ENCODE assay signal across 1 cellular context in the genomic region with DNA sequence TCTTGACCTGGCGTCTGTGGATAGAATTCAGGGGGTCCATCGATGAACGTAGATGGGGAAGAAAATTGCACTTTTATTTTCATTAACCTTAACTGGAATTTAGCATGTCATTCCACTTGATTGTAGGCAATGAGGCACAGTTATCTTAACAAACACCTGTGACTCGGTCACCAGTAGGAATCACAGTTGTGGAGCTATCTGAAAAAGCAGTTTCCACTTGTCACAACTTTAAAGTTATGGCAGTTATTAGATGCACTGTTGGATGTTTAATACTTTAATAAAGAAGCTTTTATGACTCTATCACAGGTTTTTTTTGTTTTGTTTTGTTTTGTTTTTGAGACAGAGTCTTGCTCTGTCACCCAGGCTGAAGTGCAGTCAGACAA.
TF ChIP-seq lines count a peak whose summit lies in the region.

No MANE protein-coding gene starts in this region.

TF ChIP-seq in K562, 482 proteins besides CTCF, POLR2A, EP300 and RAD21 (continued from another document and continues in another):
- TF ChIP-seq, protein P1, sequence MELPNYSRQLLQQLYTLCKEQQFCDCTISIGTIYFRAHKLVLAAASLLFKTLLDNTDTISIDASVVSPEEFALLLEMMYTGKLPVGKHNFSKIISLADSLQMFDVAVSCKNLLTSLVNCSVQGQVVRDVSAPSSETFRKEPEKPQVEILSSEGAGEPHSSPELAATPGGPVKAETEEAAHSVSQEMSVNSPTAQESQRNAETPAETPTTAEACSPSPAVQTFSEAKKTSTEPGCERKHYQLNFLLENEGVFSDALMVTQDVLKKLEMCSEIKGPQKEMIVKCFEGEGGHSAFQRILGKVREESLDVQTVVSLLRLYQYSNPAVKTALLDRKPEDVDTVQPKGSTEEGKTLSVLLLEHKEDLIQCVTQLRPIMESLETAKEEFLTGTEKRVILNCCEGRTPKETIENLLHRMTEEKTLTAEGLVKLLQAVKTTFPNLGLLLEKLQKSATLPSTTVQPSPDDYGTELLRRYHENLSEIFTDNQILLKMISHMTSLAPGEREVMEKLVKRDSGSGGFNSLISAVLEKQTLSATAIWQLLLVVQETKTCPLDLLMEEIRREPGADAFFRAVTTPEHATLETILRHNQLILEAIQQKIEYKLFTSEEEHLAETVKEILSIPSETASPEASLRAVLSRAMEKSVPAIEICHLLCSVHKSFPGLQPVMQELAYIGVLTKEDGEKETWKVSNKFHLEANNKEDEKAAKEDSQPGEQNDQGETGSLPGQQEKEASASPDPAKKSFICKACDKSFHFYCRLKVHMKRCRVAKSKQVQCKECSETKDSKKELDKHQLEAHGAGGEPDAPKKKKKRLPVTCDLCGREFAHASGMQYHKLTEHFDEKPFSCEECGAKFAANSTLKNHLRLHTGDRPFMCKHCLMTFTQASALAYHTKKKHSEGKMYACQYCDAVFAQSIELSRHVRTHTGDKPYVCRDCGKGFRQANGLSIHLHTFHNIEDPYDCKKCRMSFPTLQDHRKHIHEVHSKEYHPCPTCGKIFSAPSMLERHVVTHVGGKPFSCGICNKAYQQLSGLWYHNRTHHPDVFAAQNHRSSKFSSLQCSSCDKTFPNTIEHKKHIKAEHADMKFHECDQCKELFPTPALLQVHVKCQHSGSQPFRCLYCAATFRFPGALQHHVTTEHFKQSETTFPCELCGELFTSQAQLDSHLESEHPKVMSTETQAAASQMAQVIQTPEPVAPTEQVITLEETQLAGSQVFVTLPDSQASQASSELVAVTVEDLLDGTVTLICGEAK (IDR thresholded peaks at IDR 0.05) = no peak
- TF ChIP-seq, protein P1 (CRISPR knock-in tag; IDR thresholded peaks at IDR 0.05) = no peak
- TF ChIP-seq CBFA2T3 (IDR thresholded peaks at IDR 0.05) = peak; percentile 93
- no peak for TF ChIP-seq ZNF133 (CRISPR knock-in tag; IDR thresholded peaks at IDR 0.05)
- TF ChIP-seq HDAC3 (IDR thresholded peaks at IDR 0.05; ENCODE audit: borderline replicate concordance, partially characterized antibody) = peak; percentile 70
- TF ChIP-seq EZH2 (IDR thresholded peaks at IDR 0.05; ENCODE audit: borderline replicate concordance, low read depth, low read length) = no peak
- TF ChIP-seq, protein P2, sequence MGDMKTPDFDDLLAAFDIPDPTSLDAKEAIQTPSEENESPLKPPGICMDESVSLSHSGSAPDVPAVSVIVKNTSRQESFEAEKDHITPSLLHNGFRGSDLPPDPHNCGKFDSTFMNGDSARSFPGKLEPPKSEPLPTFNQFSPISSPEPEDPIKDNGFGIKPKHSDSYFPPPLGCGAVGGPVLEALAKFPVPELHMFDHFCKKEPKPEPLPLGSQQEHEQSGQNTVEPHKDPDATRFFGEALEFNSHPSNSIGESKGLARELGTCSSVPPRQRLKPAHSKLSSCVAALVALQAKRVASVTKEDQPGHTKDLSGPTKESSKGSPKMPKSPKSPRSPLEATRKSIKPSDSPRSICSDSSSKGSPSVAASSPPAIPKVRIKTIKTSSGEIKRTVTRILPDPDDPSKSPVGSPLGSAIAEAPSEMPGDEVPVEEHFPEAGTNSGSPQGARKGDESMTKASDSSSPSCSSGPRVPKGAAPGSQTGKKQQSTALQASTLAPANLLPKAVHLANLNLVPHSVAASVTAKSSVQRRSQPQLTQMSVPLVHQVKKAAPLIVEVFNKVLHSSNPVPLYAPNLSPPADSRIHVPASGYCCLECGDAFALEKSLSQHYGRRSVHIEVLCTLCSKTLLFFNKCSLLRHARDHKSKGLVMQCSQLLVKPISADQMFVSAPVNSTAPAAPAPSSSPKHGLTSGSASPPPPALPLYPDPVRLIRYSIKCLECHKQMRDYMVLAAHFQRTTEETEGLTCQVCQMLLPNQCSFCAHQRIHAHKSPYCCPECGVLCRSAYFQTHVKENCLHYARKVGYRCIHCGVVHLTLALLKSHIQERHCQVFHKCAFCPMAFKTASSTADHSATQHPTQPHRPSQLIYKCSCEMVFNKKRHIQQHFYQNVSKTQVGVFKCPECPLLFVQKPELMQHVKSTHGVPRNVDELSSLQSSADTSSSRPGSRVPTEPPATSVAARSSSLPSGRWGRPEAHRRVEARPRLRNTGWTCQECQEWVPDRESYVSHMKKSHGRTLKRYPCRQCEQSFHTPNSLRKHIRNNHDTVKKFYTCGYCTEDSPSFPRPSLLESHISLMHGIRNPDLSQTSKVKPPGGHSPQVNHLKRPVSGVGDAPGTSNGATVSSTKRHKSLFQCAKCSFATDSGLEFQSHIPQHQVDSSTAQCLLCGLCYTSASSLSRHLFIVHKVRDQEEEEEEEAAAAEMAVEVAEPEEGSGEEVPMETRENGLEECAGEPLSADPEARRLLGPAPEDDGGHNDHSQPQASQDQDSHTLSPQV (IDR thresholded peaks at IDR 0.05) = no peak
- TF ChIP-seq NCOA1 (IDR thresholded peaks at IDR 0.05; ENCODE audit: low read depth) = peak; percentile 55; the same call in 1 of the 2 replicates
- TF ChIP-seq FOXK1 (CRISPR knock-in tag; IDR thresholded peaks at IDR 0.05; ENCODE audit: borderline replicate concordance) = no peak
- no peak for TF ChIP-seq KLF1 (tag; IDR thresholded peaks at IDR 0.05)
- TF ChIP-seq, protein P3, sequence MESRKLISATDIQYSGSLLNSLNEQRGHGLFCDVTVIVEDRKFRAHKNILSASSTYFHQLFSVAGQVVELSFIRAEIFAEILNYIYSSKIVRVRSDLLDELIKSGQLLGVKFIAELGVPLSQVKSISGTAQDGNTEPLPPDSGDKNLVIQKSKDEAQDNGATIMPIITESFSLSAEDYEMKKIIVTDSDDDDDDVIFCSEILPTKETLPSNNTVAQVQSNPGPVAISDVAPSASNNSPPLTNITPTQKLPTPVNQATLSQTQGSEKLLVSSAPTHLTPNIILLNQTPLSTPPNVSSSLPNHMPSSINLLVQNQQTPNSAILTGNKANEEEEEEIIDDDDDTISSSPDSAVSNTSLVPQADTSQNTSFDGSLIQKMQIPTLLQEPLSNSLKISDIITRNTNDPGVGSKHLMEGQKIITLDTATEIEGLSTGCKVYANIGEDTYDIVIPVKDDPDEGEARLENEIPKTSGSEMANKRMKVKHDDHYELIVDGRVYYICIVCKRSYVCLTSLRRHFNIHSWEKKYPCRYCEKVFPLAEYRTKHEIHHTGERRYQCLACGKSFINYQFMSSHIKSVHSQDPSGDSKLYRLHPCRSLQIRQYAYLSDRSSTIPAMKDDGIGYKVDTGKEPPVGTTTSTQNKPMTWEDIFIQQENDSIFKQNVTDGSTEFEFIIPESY (CRISPR knock-in tag; IDR thresholded peaks at IDR 0.05) = no peak
- TF ChIP-seq RBM39 (optimal IDR thresholded peaks at IDR 0.05; ENCODE audit: low read depth, low read length) = no peak
- no peak for TF ChIP-seq ZNF785 (CRISPR knock-in tag; IDR thresholded peaks at IDR 0.05)
- TF ChIP-seq ZFP30 (CRISPR knock-in tag; IDR thresholded peaks at IDR 0.05; ENCODE audit: borderline replicate concordance) = no peak
- no peak for TF ChIP-seq ZNF143 (CRISPR knock-in tag; IDR thresholded peaks at IDR 0.05)
- TF ChIP-seq, protein P4, sequence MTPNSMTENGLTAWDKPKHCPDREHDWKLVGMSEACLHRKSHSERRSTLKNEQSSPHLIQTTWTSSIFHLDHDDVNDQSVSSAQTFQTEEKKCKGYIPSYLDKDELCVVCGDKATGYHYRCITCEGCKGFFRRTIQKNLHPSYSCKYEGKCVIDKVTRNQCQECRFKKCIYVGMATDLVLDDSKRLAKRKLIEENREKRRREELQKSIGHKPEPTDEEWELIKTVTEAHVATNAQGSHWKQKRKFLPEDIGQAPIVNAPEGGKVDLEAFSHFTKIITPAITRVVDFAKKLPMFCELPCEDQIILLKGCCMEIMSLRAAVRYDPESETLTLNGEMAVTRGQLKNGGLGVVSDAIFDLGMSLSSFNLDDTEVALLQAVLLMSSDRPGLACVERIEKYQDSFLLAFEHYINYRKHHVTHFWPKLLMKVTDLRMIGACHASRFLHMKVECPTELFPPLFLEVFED (CRISPR knock-in tag; conservative IDR thresholded peaks at IDR 0.05) = no peak
- TF ChIP-seq ZNF12 (CRISPR knock-in tag; IDR thresholded peaks at IDR 0.05) = no peak
- no peak for TF ChIP-seq ERF (CRISPR knock-in tag; IDR thresholded peaks at IDR 0.05)
- TF ChIP-seq, protein P5, sequence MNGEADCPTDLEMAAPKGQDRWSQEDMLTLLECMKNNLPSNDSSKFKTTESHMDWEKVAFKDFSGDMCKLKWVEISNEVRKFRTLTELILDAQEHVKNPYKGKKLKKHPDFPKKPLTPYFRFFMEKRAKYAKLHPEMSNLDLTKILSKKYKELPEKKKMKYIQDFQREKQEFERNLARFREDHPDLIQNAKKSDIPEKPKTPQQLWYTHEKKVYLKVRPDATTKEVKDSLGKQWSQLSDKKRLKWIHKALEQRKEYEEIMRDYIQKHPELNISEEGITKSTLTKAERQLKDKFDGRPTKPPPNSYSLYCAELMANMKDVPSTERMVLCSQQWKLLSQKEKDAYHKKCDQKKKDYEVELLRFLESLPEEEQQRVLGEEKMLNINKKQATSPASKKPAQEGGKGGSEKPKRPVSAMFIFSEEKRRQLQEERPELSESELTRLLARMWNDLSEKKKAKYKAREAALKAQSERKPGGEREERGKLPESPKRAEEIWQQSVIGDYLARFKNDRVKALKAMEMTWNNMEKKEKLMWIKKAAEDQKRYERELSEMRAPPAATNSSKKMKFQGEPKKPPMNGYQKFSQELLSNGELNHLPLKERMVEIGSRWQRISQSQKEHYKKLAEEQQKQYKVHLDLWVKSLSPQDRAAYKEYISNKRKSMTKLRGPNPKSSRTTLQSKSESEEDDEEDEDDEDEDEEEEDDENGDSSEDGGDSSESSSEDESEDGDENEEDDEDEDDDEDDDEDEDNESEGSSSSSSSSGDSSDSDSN (IDR thresholded peaks at IDR 0.05; ENCODE audit: borderline replicate concordance in 1 of 2, low read depth in 2 of 2, low read length in 2 of 2) = no peak
- no peak for TF ChIP-seq ZZZ3 (IDR thresholded peaks at IDR 0.05)
- TF ChIP-seq, protein P6, sequence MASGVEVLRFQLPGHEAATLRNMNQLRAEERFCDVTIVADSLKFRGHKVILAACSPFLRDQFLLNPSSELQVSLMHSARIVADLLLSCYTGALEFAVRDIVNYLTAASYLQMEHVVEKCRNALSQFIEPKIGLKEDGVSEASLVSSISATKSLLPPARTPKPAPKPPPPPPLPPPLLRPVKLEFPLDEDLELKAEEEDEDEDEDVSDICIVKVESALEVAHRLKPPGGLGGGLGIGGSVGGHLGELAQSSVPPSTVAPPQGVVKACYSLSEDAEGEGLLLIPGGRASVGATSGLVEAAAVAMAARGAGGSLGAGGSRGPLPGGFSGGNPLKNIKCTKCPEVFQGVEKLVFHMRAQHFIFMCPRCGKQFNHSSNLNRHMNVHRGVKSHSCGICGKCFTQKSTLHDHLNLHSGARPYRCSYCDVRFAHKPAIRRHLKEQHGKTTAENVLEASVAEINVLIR (CRISPR knock-in tag; IDR thresholded peaks at IDR 0.05) = no peak
- TF ChIP-seq, protein P7, sequence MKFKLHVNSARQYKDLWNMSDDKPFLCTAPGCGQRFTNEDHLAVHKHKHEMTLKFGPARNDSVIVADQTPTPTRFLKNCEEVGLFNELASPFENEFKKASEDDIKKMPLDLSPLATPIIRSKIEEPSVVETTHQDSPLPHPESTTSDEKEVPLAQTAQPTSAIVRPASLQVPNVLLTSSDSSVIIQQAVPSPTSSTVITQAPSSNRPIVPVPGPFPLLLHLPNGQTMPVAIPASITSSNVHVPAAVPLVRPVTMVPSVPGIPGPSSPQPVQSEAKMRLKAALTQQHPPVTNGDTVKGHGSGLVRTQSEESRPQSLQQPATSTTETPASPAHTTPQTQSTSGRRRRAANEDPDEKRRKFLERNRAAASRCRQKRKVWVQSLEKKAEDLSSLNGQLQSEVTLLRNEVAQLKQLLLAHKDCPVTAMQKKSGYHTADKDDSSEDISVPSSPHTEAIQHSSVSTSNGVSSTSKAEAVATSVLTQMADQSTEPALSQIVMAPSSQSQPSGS (CRISPR knock-in tag; IDR thresholded peaks at IDR 0.05) = no peak
- TF ChIP-seq, protein P8, sequence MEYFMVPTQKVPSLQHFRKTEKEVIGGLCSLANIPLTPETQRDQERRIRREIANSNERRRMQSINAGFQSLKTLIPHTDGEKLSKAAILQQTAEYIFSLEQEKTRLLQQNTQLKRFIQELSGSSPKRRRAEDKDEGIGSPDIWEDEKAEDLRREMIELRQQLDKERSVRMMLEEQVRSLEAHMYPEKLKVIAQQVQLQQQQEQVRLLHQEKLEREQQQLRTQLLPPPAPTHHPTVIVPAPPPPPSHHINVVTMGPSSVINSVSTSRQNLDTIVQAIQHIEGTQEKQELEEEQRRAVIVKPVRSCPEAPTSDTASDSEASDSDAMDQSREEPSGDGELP (CRISPR knock-in tag; IDR thresholded peaks at IDR 0.05; ENCODE audit: borderline replicate concordance) = no peak
- TF ChIP-seq CBX2 (IDR thresholded peaks at IDR 0.05; ENCODE audit: insufficient read depth, low read length, poor library complexity, severe bottlenecking) = no peak
- no peak for TF ChIP-seq EWSR1 (IDR thresholded peaks at IDR 0.05; ENCODE audit: borderline replicate concordance, low read depth, partially characterized antibody)
- TF ChIP-seq, protein P9, sequence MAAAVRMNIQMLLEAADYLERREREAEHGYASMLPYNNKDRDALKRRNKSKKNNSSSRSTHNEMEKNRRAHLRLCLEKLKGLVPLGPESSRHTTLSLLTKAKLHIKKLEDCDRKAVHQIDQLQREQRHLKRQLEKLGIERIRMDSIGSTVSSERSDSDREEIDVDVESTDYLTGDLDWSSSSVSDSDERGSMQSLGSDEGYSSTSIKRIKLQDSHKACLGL (CRISPR knock-in tag; IDR thresholded peaks at IDR 0.05; ENCODE audit: borderline replicate concordance, poor library complexity, severe bottlenecking) = no peak
- no peak for TF ChIP-seq KDM4B (IDR thresholded peaks at IDR 0.05; ENCODE audit: borderline replicate concordance in 2 of 2, low read depth in 1 of 2)
- TF ChIP-seq, protein P10, sequence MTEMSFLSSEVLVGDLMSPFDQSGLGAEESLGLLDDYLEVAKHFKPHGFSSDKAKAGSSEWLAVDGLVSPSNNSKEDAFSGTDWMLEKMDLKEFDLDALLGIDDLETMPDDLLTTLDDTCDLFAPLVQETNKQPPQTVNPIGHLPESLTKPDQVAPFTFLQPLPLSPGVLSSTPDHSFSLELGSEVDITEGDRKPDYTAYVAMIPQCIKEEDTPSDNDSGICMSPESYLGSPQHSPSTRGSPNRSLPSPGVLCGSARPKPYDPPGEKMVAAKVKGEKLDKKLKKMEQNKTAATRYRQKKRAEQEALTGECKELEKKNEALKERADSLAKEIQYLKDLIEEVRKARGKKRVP (CRISPR knock-in tag; IDR thresholded peaks at IDR 0.05) = no peak
